ENCODE assay signal across 25 cellular contexts in genomic region chr6:118867181-118867580, GRCh38.
"Had no signal": no experiment of that assay in that cellular context is flagged by ENCODE, and none has a peak within 500 bp of the region (broad histone marks: within the 10 kb centered on the region; RNA-seq: fewer than 3 reads in every experiment).

No MANE protein-coding gene starts in this region.

- H3K27ac ChIP-seq: cardiac muscle cell, gastroesophageal sphincter, pancreas, thyroid gland, upper lobe of right lung had no signal

- H3K4me3 Mint-ChIP-seq: activated B cell treated with CpG ODN at 0.5 μM for 24 hours; activated naive CD8-positive, alpha-beta T cell treated with anti-CD3 and anti-CD28 coated beads, Interleukin-2, amount 10 ng/mL, durations not matched to agents 7 days and 5 days; endodermal cell; natural killer cell treated with Interleukin-12 subunit alpha and Interleukin-12 subunit beta and Interleukin-15 and Interleukin-18, amount 100 ng/mL, for 72 hours had no signal

- H3K4me3 ChIP-seq: cardiac muscle cell, gastroesophageal sphincter, pancreas, thyroid gland, upper lobe of right lung had no signal

- H3K4me1 ChIP-seq: pancreas had no signal

- H3K27me3 Mint-ChIP-seq: activated B cell treated with CpG ODN at 0.5 μM for 24 hours; activated naive CD8-positive, alpha-beta T cell treated with anti-CD3 and anti-CD28 coated beads, Interleukin-2, amount 10 ng/mL, durations not matched to agents 7 days and 5 days; natural killer cell treated with Interleukin-12 subunit alpha and Interleukin-12 subunit beta and Interleukin-15 and Interleukin-18, amount 100 ng/mL, for 72 hours had no signal

- DNase-seq: activated B cell treated with CpG ODN at 0.5 μM for 24 hours; activated CD4-positive, alpha-beta T cell treated with anti-CD3 and anti-CD28 coated beads for 4 hours; activated CD4-positive, alpha-beta T cell treated with anti-CD3 and anti-CD28 coated beads, Interleukin-2, amount 50 U/mL, for 48 hours; activated CD8-positive, alpha-beta memory T cell treated with anti-CD3 and anti-CD28 coated beads, Interleukin-2, amount 50 U/mL, for 48 hours; activated naive CD4-positive, alpha-beta T cell treated with Interleukin-2 at 50 U/mL for 16 hours; activated naive CD8-positive, alpha-beta T cell treated with anti-CD3 and anti-CD28 coated beads, Interleukin-2, amount 10 ng/mL, durations not matched to agents 7 days and 5 days; activated T-cell treated with anti-CD3 and anti-CD28 coated beads, Interleukin-2, amount 50 U/mL, for 48 hours; amygdala; cortex of kidney; endodermal cell; erythroblast; head of caudate nucleus; hypothalamus; left cardiac atrium; pancreas; right cardiac atrium; stimulated activated CD4-positive, alpha-beta T cell treated with anti-CD3 and anti-CD28 coated beads, Interleukin-12 subunit alpha, Interleukin-12 subunit beta, amount 100 ng/mL, for 4 hours; stimulated activated CD4-positive, alpha-beta T cell treated with anti-CD3 and anti-CD28 coated beads, Interleukin-4, amount 100 ng/mL, for 4 hours; stimulated activated naive CD8-positive, alpha-beta T cell treated with anti-CD3 and anti-CD28 coated beads, Interleukin-15, Interleukin-2, amounts not matched to agents 100 U/mL and 50 U/mL, for 24 hours; T-helper 1 cell; thyroid gland; upper lobe of right lung had no signal

- H3K36me3 ChIP-seq: cardiac muscle cell, gastroesophageal sphincter, pancreas, thyroid gland, upper lobe of right lung had no signal

- H3K27me3 ChIP-seq: cardiac muscle cell, gastroesophageal sphincter, pancreas, thyroid gland, upper lobe of right lung had no signal

- H3K9me3 Mint-ChIP-seq: natural killer cell treated with Interleukin-12 subunit alpha and Interleukin-12 subunit beta and Interleukin-15 and Interleukin-18, amount 100 ng/mL, for 72 hours had no signal

- H3K9me3 ChIP-seq: gastroesophageal sphincter, pancreas, thyroid gland, upper lobe of right lung had no signal

- H3K27ac Mint-ChIP-seq: activated B cell treated with CpG ODN at 0.5 μM for 24 hours; activated naive CD8-positive, alpha-beta T cell treated with anti-CD3 and anti-CD28 coated beads, Interleukin-2, amount 10 ng/mL, durations not matched to agents 7 days and 5 days; endodermal cell; natural killer cell treated with Interleukin-12 subunit alpha and Interleukin-12 subunit beta and Interleukin-15 and Interleukin-18, amount 100 ng/mL, for 72 hours had no signal
